8 cellular contexts compared by ENCODE assay signal in genomic region chr13:21175656-21176194, GRCh38. TPM values are rescaled to one million over a fixed set of nuclear protein-coding genes. Genes with fewer than 3 reads are reported as not detected.
A peak's percentile ranks its signal among the peaks of the same experiment; 100 is the strongest.
DNase-seq lines count a peak whose midpoint lies in the region; ATAC-seq and TF ChIP-seq lines count a peak whose summit lies in the region.

No MANE protein-coding gene starts in this region.

- H3K36me3 ChIP-seq in breast epithelium (no peaks in the 10 kb centered on the region), mucosa of rectum (ENCODE audit: control insufficient read depth in 2 of 2, insufficient read depth in 2 of 2, low read length in 2 of 2) (no peaks in the 10 kb centered on the region)

- H3K9ac ChIP-seq in mucosa of rectum (ENCODE audit: low read depth in 1 of 2, low read length in 2 of 2), result peak overlapping the region; percentile 74 to 95

- TF ChIP-seq CTCF in breast epithelium (IDR thresholded peaks at IDR 0.05), result no peak

- no peaks in the 10 kb centered on the region for H3K9me3 ChIP-seq in breast epithelium
- H3K9me3 ChIP-seq in mucosa of rectum (ENCODE audit: control insufficient read depth in 2 of 2, low read length in 2 of 2), result no peaks in the 10 kb centered on the region

- DNase-seq in DMS114 treated with DMSO at 0.1 percent for 48 hours (lab: John Stamatoyannopoulos, UW; ENCODE audit: unreplicated experiment) (peak; percentile 27), LHCN-M2 (ENCODE audit: low read depth) (peak; percentile 44), breast epithelium (ENCODE audit: low spot score in 2 of 2) (no peak), T-helper 9 cell (no peak)
- DNase-seq in stimulated activated CD4-positive, alpha-beta T cell treated with anti-CD3 and anti-CD28 coated beads, Interleukin-4, amount 100 ng/mL, for 24 hours, result no peak

- no peaks in the 10 kb centered on the region for H3K27me3 ChIP-seq in breast epithelium
- no peaks in the 10 kb centered on the region for H3K27me3 ChIP-seq in mucosa of rectum (ENCODE audit: control insufficient read depth in 2 of 2, insufficient read depth in 2 of 2, low read length in 2 of 2)

- no peak for TF ChIP-seq POLR2A in breast epithelium (IDR thresholded peaks at IDR 0.05)

- ATAC-seq in GM21423 (IDR thresholded peaks at IDR 0.05; ENCODE audit: unreplicated experiment), result no peak
- ATAC-seq in HG02973 (IDR thresholded peaks at IDR 0.05; ENCODE audit: unreplicated experiment), result no peak

- peak overlapping the region; percentile 95 to 96 for H3K27ac ChIP-seq in breast epithelium
- peak overlapping the region; percentile 98 for H3K27ac ChIP-seq in mucosa of rectum (ENCODE audit: low read depth in 2 of 2, low read length in 2 of 2)

- intact Hi-C loops in breast epithelium (cut with DNase I; ENCODE audit: low total_unique reads), result no loop called here

- peak overlapping the region; percentile 67 to 85 (median 84) for H3K4me3 ChIP-seq in breast epithelium
- peak overlapping the region; percentile 88 for H3K4me3 ChIP-seq in mucosa of rectum (ENCODE audit: low read length in 2 of 2)

- H3K4me1 ChIP-seq in breast epithelium (peaks cover 0 to 9% of the 10 kb centered on the region in 2 donors), mucosa of rectum (ENCODE audit: control insufficient read depth in 2 of 2, insufficient read depth in 2 of 2, low read length in 2 of 2) (peaks cover 7 to 10% of the 10 kb centered on the region in 2 donors)

RNA-seq across cellular contexts. Expression of gene SKA3, which starts 0.6 kb away (rescaled TPM):
- total RNA-seq in LHCN-M2 (2014; rRNA removed), result 30.0 and 40.0 TPM in 2 replicates
- polyA plus RNA-seq in LHCN-M2 (2012), result 8.8 TPM
- 1 to 10 TPM in 2 of 3 donors, under 1 TPM in 1; 0.16 to 1.6 (median 1.3) TPM for total RNA-seq in breast epithelium

RNA-seq across cellular contexts. Expression of gene MRPL57, which starts 0.7 kb away (rescaled TPM):
- total RNA-seq in LHCN-M2 (2014; rRNA removed), result 32.3 and 34.9 TPM in 2 replicates
- 22.5 TPM for polyA plus RNA-seq in LHCN-M2 (2012)
- 10 to 100 TPM; 33.9 to 38.8 (median 36.4) TPM for total RNA-seq in breast epithelium

RNA-seq across cellular contexts. Expression of gene SAP18, which starts 35.8 kb away (rescaled TPM):
- total RNA-seq in LHCN-M2 (2014; rRNA removed) (46.6 and 60.3 TPM in 2 replicates), breast epithelium (10 to 100 TPM; 41.0 to 69.4 (median 42.4) TPM)
- 112 TPM for polyA plus RNA-seq in LHCN-M2 (2012)

Comparison
In these comparisons a context has a peak if more than half of its experiments do, and no peak if none do; other contexts are left out.
1. DNase-seq: peak in DMS114 treated with DMSO at 0.1 percent for 48 hours (single experiment) and LHCN-M2 (single experiment); none in breast epithelium (0 of 2), T-helper 9 cell (single experiment) and stimulated activated CD4-positive, alpha-beta T cell treated with anti-CD3 and anti-CD28 coated beads, Interleukin-4, amount 100 ng/mL, for 24 hours (single experiment).
2. RNA of gene SKA3, which starts 0.6 kb away (total RNA-seq): 30.0 to 40.0 TPM in LHCN-M2; 0.16 to 1.6 TPM in breast epithelium; every median in the first group is over 10 times any median in the second.